Comparison of ENCODE assay signal across 9 cellular contexts in the genomic region with DNA sequence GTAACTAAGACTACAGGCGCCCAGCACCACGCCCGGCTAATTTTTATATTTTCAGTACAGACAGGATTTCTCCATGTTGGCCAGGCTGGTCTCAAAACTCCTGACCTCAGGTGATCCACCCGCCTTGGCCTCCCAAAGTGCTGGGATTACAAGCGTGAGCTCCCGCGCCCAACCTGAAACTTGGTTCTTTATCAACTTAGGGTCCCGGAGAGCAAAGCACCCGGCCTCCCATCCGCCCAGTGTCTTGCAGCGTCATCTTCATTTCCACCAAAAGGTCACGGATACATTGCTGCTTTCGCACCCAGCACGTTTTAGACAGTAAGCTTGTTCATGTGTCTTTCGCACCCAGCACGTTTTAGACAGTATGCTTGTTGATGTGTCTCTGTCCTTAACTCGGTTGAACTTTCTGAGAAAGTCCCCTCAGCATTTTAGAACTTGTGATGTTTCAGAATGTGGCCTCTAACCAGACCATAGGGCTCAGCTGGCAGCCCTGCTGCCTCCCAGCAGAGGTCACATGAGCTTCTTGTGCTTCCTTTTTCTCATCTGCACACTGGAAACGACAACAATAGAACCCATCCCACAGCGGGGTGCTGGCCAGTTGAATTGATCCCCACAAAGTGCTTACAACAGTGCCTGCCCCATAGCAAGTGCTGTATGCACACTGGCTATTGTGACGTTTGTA. TPM values are rescaled to one million over a fixed set of nuclear protein-coding genes. Genes with fewer than 3 reads are reported as not detected.
DNase-seq lines count a peak whose midpoint lies in the region; ATAC-seq and TF ChIP-seq lines count a peak whose summit lies in the region.
"Had no signal": no experiment of that assay in that cellular context is flagged by ENCODE, and none has a peak within 500 bp of the region (broad histone marks: within the 10 kb centered on the region; RNA-seq: fewer than 3 reads in every experiment).

No MANE protein-coding gene starts in this region.

- no peak overlapping the region for H3K4me3 ChIP-seq in OCI-LY7 (ENCODE audit: low read depth, low read length, poor library complexity, severe bottlenecking)
- no peak overlapping the region for H3K4me3 ChIP-seq in transverse colon
- H3K4me3 ChIP-seq: body of pancreas had no signal

- peak overlapping the region; percentile 94 for H2AFZ ChIP-seq in OCI-LY7 (ENCODE audit: low read length)

- peaks cover 5% of the 10 kb centered on the region for H3K9me3 Mint-ChIP-seq in activated naive CD4-positive, alpha-beta T cell treated with anti-CD3 and anti-CD28 coated beads for 36 hours
- no peaks in the 10 kb centered on the region for H3K9me3 Mint-ChIP-seq in activated naive CD4-positive, alpha-beta T cell treated with anti-CD3 and anti-CD28 coated beads, Interleukin-2, amount 50 U/mL, for 72 hours

- DNase-seq in activated naive CD4-positive, alpha-beta T cell treated with anti-CD3 and anti-CD28 coated beads for 36 hours = peak; percentile 16
- DNase-seq in activated naive CD4-positive, alpha-beta T cell treated with anti-CD3 and anti-CD28 coated beads, Interleukin-2, amount 50 U/mL, for 72 hours (ENCODE audit: low spot score in 2 of 2) = no peak
- DNase-seq in OCI-LY7 (ENCODE audit: low spot score) (peak; percentile 22), left ventricle myocardium superior (peak; percentile 50), transverse colon (peak; percentile 32), NK-92 (lab: John Stamatoyannopoulos, UW; ENCODE audit: unreplicated experiment) (no peak), GOT3 (lab: John Stamatoyannopoulos, UW) (no peak)
- DNase-seq in central memory CD4-positive, alpha-beta T cell = no peak

- no peaks in the 10 kb centered on the region for H3K36me3 ChIP-seq in OCI-LY7 (ENCODE audit: insufficient read depth, low read length)
- H3K36me3 ChIP-seq in transverse colon = no peaks in the 10 kb centered on the region

- H3K4me2 ChIP-seq in OCI-LY7 (ENCODE audit: low read length) = peak overlapping the region; percentile 36; the same call in 1 of the 2 replicates

- peak overlapping the region; percentile 29 for H3K27ac Mint-ChIP-seq in activated naive CD4-positive, alpha-beta T cell treated with anti-CD3 and anti-CD28 coated beads for 36 hours
- peak overlapping the region in 1 of 2 donors; percentile 59 for H3K27ac Mint-ChIP-seq in activated naive CD4-positive, alpha-beta T cell treated with anti-CD3 and anti-CD28 coated beads, Interleukin-2, amount 50 U/mL, for 72 hours

- TF ChIP-seq CTCF in OCI-LY7 (conservative IDR thresholded peaks at IDR 0.05; ENCODE audit: low read length) (no peak), transverse colon (IDR thresholded peaks at IDR 0.05) (no peak)

- peak overlapping the region; percentile 37 for H3K4me3 Mint-ChIP-seq in activated naive CD4-positive, alpha-beta T cell treated with anti-CD3 and anti-CD28 coated beads for 36 hours

- no TSS peak for BruUV-seq in OCI-LY7 (replicated peaks; lab: Mats Ljungman, UMichigan)

- H3K27me3 ChIP-seq in transverse colon = peaks cover 24% of the 10 kb centered on the region
- H3K27me3 ChIP-seq: body of pancreas had no signal

- H3K36me3 Mint-ChIP-seq in activated naive CD4-positive, alpha-beta T cell treated with anti-CD3 and anti-CD28 coated beads for 36 hours (ENCODE audit: low read depth) = no peaks in the 10 kb centered on the region
- H3K36me3 Mint-ChIP-seq in activated naive CD4-positive, alpha-beta T cell treated with anti-CD3 and anti-CD28 coated beads, Interleukin-2, amount 50 U/mL, for 72 hours = no peaks in the 10 kb centered on the region

- peaks cover 18% of the 10 kb centered on the region for H3K4me1 ChIP-seq in OCI-LY7 (ENCODE audit: insufficient read depth, low read length, poor library complexity, severe bottlenecking)
- no peaks in the 10 kb centered on the region for H3K4me1 ChIP-seq in transverse colon
- H3K4me1 ChIP-seq: body of pancreas had no signal

- no peaks in the 10 kb centered on the region for H3K9me3 ChIP-seq in OCI-LY7 (ENCODE audit: low read length)
- H3K9me3 ChIP-seq in transverse colon = no peaks in the 10 kb centered on the region
- H3K9me3 ChIP-seq: body of pancreas had no signal

- no peak for ATAC-seq in activated naive CD4-positive, alpha-beta T cell treated with anti-CD3 and anti-CD28 coated beads, Interleukin-2, amount 50 U/mL, for 72 hours
- peak; percentile 85 for ATAC-seq in left ventricle myocardium superior
- ATAC-seq: body of pancreas had no signal

- intact Hi-C loops in activated naive CD4-positive, alpha-beta T cell treated with anti-CD3 and anti-CD28 coated beads for 36 hours (cut with micrococcal nuclease) = loop anchor here (1.0 to 10.0 kb wide), 4 partner anchors 15 to 695 kb away; a partner anchor contains a TSS
- intact Hi-C loops in OCI-LY7 (cut with micrococcal nuclease; ENCODE audit: unreplicated experiment) (no loop called here), left ventricle myocardium superior (cut with micrococcal nuclease) (no loop called here), transverse colon (cut with DNase I; ENCODE audit: low total_unique reads) (no loop called here)

- H3K27ac ChIP-seq in OCI-LY7 (ENCODE audit: low read depth, low read length, poor library complexity, severe bottlenecking) = no peak overlapping the region
- peak overlapping the region; percentile 48 to 64 (median 54) for H3K27ac ChIP-seq in transverse colon

- no peaks in the 10 kb centered on the region for H3K9me2 ChIP-seq in OCI-LY7 (ENCODE audit: insufficient read depth, low read length)

- no peaks in the 10 kb centered on the region for H4K20me1 ChIP-seq in OCI-LY7 (ENCODE audit: insufficient read depth, low read length)

- no peaks in the 10 kb centered on the region for H3K79me2 ChIP-seq in OCI-LY7 (ENCODE audit: insufficient read depth, low read depth, low read length)

- no peak for TF ChIP-seq EP300 in transverse colon (IDR thresholded peaks at IDR 0.05; ENCODE audit: low read depth)

- POLR2A ChIA-PET in OCI-LY7 (lab: Charles Lee) = interaction anchor here (0.9 to 1.2 kb wide), 3 partner anchors 11 to 26 kb away, joined by 3 read pairs; no protein-coding TSS in a partner anchor

- peaks cover 10% of the 10 kb centered on the region for H3K27me3 Mint-ChIP-seq in activated naive CD4-positive, alpha-beta T cell treated with anti-CD3 and anti-CD28 coated beads for 36 hours (ENCODE audit: low read depth)

- no peak for TF ChIP-seq POLR2A in transverse colon (IDR thresholded peaks at IDR 0.05)

- in situ Hi-C loops in transverse colon (cut with MboI; ENCODE audit: low pct_ligation_motif_present in 1 of 4, low pct_unique_long_range_greater_than_20kb in 1 of 4, low sequenced_read_pairs in 3 of 4) = no loop called here

- H3K4me1 Mint-ChIP-seq in activated naive CD4-positive, alpha-beta T cell treated with anti-CD3 and anti-CD28 coated beads for 36 hours (ENCODE audit: low read depth) = peaks cover 28% of the 10 kb centered on the region

- CTCF ChIA-PET in activated naive CD4-positive, alpha-beta T cell treated with anti-CD3 and anti-CD28 coated beads for 36 hours (lab: Charles Lee) = interaction anchor here (1.2 to 1.7 kb wide), 3 partner anchors 17 to 139 kb away, joined by 3 read pairs; no protein-coding TSS in a partner anchor
- CTCF ChIA-PET in OCI-LY7 (lab: Charles Lee; ENCODE audit: unreplicated experiment) = interaction anchor here (0.8 kb wide), 1 partner anchor 8 kb away, joined by 3 read pairs; no protein-coding TSS in a partner anchor

- WGBS in transverse colon (ENCODE audit: low coverage in 1 of 2), 2 donors = 70 to 76% methylated on average over 2 to 20 of the region's 20 CpGs

RNA-seq across cellular contexts. Expression of a gene that starts 48.8 kb away (rescaled TPM):
- not detected for total RNA-seq in activated naive CD4-positive, alpha-beta T cell treated with anti-CD3 and anti-CD28 coated beads for 36 hours
- total RNA-seq in activated naive CD4-positive, alpha-beta T cell treated with anti-CD3 and anti-CD28 coated beads, Interleukin-2, amount 50 U/mL, for 72 hours = under 1 TPM in 1 of 2 donors, not detected in 1; 0.14 TPM
- 0.26 and 0.38 TPM in 2 replicates for total RNA-seq in OCI-LY7 (2014; rRNA removed; shearing (Covaris generic))
- total RNA-seq in OCI-LY7 (2022) (0.13 TPM in 1 of 2 replicates, not detected in the other), left ventricle myocardium superior (not detected), transverse colon (not detected)
- total RNA-seq: body of pancreas had no signal

Comparison
In these comparisons a context has a peak if more than half of its experiments do, and no peak if none do; other contexts are left out.
1. DNase-seq: peak in activated naive CD4-positive, alpha-beta T cell treated with anti-CD3 and anti-CD28 coated beads for 36 hours (single experiment), OCI-LY7 (single experiment), left ventricle myocardium superior (single experiment) and transverse colon (single experiment); none in activated naive CD4-positive, alpha-beta T cell treated with anti-CD3 and anti-CD28 coated beads, Interleukin-2, amount 50 U/mL, for 72 hours (0 of 2), central memory CD4-positive, alpha-beta T cell (single experiment), NK-92 (single experiment) and GOT3 (single experiment).